In genomic region chr19:6530385-6531162, GRCh38 we compare ENCODE assay signal across 1 cellular context.
TF ChIP-seq lines count a peak whose summit lies in the region.

A gene with protein sequence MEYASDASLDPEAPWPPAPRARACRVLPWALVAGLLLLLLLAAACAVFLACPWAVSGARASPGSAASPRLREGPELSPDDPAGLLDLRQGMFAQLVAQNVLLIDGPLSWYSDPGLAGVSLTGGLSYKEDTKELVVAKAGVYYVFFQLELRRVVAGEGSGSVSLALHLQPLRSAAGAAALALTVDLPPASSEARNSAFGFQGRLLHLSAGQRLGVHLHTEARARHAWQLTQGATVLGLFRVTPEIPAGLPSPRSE (plus strand): TSS chr19:6531026. CDS start chr19:6531037, 11 bp downstream.

TF ChIP-seq in HepG2, 621 proteins besides CTCF, POLR2A, EP300 and RAD21 (continued from another document):
- TF ChIP-seq, protein P1, sequence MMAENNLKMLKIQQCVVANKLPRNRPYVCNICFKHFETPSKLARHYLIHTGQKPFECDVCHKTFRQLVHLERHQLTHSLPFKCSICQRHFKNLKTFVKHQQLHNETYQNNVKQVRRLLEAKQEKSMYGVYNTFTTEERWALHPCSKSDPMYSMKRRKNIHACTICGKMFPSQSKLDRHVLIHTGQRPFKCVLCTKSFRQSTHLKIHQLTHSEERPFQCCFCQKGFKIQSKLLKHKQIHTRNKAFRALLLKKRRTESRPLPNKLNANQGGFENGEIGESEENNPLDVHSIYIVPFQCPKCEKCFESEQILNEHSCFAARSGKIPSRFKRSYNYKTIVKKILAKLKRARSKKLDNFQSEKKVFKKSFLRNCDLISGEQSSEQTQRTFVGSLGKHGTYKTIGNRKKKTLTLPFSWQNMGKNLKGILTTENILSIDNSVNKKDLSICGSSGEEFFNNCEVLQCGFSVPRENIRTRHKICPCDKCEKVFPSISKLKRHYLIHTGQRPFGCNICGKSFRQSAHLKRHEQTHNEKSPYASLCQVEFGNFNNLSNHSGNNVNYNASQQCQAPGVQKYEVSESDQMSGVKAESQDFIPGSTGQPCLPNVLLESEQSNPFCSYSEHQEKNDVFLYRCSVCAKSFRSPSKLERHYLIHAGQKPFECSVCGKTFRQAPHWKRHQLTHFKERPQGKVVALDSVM (CRISPR knock-in tag; IDR thresholded peaks at IDR 0.05): 0 out of 2 replicates have a peak, but pooled peaks have one; percentile 30
- no peak for TF ChIP-seq DBP (CRISPR knock-in tag; IDR thresholded peaks at IDR 0.05; ENCODE audit: not compliant biosample characterization)
- TF ChIP-seq SOX13 (IDR thresholded peaks at IDR 0.05): 0 out of 2 replicates have a peak, but pooled peaks have one; percentile 21
- TF ChIP-seq SOX13 (CRISPR knock-in tag; conservative IDR thresholded peaks at IDR 0.05 in 1 of 2, IDR thresholded peaks at IDR 0.05 in 1 of 2): no peak
- TF ChIP-seq, protein P2, sequence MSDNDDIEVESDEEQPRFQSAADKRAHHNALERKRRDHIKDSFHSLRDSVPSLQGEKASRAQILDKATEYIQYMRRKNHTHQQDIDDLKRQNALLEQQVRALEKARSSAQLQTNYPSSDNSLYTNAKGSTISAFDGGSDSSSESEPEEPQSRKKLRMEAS (IDR thresholded peaks at IDR 0.05): peak; percentile 57
- 0 out of 2 replicates have a peak, but pooled peaks have one; percentile 32 for TF ChIP-seq ZNF574 (CRISPR knock-in tag; IDR thresholded peaks at IDR 0.05)
- TF ChIP-seq HNF1A (IDR thresholded peaks at IDR 0.05; ENCODE audit: low read depth): no peak
- TF ChIP-seq HNF1A (CRISPR knock-in tag; IDR thresholded peaks at IDR 0.05; ENCODE audit: borderline replicate concordance): no peak
TF ChIP-seq in HepG2: peak in this region for 79.
